7 cellular contexts compared by ENCODE assay signal in genomic region chr18:12377556-12378553, GRCh38. TPM values are rescaled to one million over a fixed set of nuclear protein-coding genes. Genes with fewer than 3 reads are reported as not detected.
DNase-seq lines count a peak whose midpoint lies in the region; ATAC-seq and TF ChIP-seq lines count a peak whose summit lies in the region.

No MANE protein-coding gene starts in this region.

- H3K4me1 ChIP-seq in KMS-11 (ENCODE audit: low read depth, poor library complexity, severe bottlenecking) (peaks cover 17% of the 10 kb centered on the region), ascending aorta (peaks cover 6 to 16% of the 10 kb centered on the region in 2 donors)

- no peaks in the 10 kb centered on the region for H3K9me3 ChIP-seq in ascending aorta

- H3K9ac ChIP-seq in KMS-11, result peak overlapping the region; percentile 47; the same call in 1 of the 2 replicates

- H4K20me1 ChIP-seq in KMS-11 (ENCODE audit: insufficient read depth), result no peaks in the 10 kb centered on the region; the same call in 1 of the 2 replicates

- H3K27ac ChIP-seq in KMS-11, result 0 out of 2 replicates have a peak overlapping the region, but pooled peaks have one; percentile 0
- peak overlapping the region; percentile 84 to 100 for H3K27ac ChIP-seq in ascending aorta

- WGBS in lower leg skin, 2 donors, result 13% methylated on average over 33 to 35 of the region's 35 CpGs

- H3K4me2 ChIP-seq in KMS-11, result peak overlapping the region; percentile 69

- peak overlapping the region; percentile 84 for H2AFZ ChIP-seq in KMS-11 (ENCODE audit: low read depth)

- ATAC-seq in GM18502 (IDR thresholded peaks at IDR 0.05; ENCODE audit: poor library complexity, unreplicated experiment) (peak; percentile 63), GM21723 (IDR thresholded peaks at IDR 0.05; ENCODE audit: unreplicated experiment) (peak; percentile 65)

- H3K36me3 ChIP-seq in KMS-11 (ENCODE audit: insufficient read depth), result no peaks in the 10 kb centered on the region
- H3K36me3 ChIP-seq in ascending aorta, result no peaks in the 10 kb centered on the region

- no peak for TF ChIP-seq POLR2A in lower leg skin (IDR thresholded peaks at IDR 0.05)

- intact Hi-C loops in ascending aorta (cut with DNase I), result loop anchor here (1.0 to 5.0 kb wide), 10 partner anchors 29 to 569 kb away; partner anchors contain the start of genes CEP76, CHMP1B, IMPA2 and MPPE1
- intact Hi-C loops in lower leg skin (cut with DNase I; ENCODE audit: low total_unique reads), result no loop called here

- DNase-seq in ascending aorta (ENCODE audit: low spot score in 2 of 2) (no peak), lower leg skin (ENCODE audit: low spot score in 2 of 2) (peak in 1 of 2 donors; percentile 65), RKO (ENCODE audit: low spot score) (no peak), C1 segment of cervical spinal cord (lab: John Stamatoyannopoulos, UW) (no peak)

- peaks cover 38% of the 10 kb centered on the region for H3K79me2 ChIP-seq in KMS-11 (ENCODE audit: insufficient read depth, low read depth)

- H3K4me3 ChIP-seq in KMS-11 (IDR thresholded peaks at IDR 0.05; ENCODE audit: insufficient read depth, low read depth, low read length) (no peak overlapping the region), ascending aorta (peak overlapping the region; percentile 76 to 92), lower leg skin (ENCODE audit: low read depth, poor library complexity, severe bottlenecking) (peak overlapping the region; percentile 28)

- H3K27me3 ChIP-seq in KMS-11 (ENCODE audit: insufficient read depth, low read depth) (no peaks in the 10 kb centered on the region), ascending aorta (no peaks in the 10 kb centered on the region)

- TF ChIP-seq CTCF in KMS-11 (conservative IDR thresholded peaks at IDR 0.05; ENCODE audit: low read depth, low read length) (no peak), ascending aorta (IDR thresholded peaks at IDR 0.05) (peak in 2 of 3 experiments; percentile 24 to 25), lower leg skin (IDR thresholded peaks at IDR 0.05) (no peak)

RNA-seq across cellular contexts. Expression of gene AFG3L2, which starts 0.8 kb away (rescaled TPM):
- 31.5 TPM for total RNA-seq in ascending aorta
- 10 to 100 TPM; 57.5 to 67.9 (median 60.1) TPM for total RNA-seq in lower leg skin

RNA-seq across cellular contexts. Expression of gene PRELID3A, which starts 29.9 kb away (rescaled TPM):
- total RNA-seq in ascending aorta (not detected), lower leg skin (1 to 10 TPM in 2 of 4 donors, under 1 TPM in 2; 0.69 to 5.0 (median 1.7) TPM)

Comparison
In these comparisons a context has a peak if more than half of its experiments do, and no peak if none do; other contexts are left out.
1. CTCF ChIP-seq: peak in ascending aorta (2 of 3); none in KMS-11 (single experiment) and lower leg skin (0 of 3).